In the genomic region with DNA sequence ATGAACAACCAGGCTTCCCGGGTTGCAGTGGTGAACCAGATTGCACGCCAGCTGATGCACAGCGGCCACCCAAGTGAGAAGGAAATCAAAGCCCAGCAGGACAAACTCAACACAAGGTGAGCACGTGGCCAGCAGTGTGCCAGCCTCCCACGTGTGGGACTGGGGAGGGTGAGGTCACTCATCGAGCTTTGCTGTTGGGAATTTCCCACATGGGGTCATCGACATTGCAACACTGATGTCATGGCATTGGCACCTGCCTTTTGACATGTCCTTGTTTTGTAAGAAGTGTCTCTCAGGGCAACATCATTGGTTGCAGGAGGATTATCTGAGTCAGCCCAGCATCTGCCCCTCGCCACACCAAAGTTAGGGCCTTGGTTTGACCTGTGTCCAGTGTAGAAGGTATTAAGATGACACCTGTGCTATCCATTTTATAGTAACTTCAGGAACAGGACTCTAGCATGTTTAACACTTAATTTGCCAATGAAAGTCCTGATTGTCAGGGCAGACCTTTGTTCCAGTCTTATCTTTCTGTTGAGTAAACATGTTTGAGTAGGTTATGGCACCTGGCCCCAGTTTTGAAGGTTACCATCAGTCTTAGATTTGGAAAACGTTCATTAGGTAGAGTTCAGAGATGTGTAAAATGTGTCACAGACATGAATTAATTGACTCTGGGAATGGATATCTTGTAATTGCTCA, we compare ENCODE assay signal across 9 cellular contexts.
DNase-seq lines count a peak whose midpoint lies in the region; ATAC-seq and TF ChIP-seq lines count a peak whose summit lies in the region.
"Had no signal": no experiment of that assay in that cellular context is flagged by ENCODE, and none has a peak within 500 bp of the region (broad histone marks: within the 10 kb centered on the region; RNA-seq: fewer than 3 reads in every experiment).

No MANE protein-coding gene starts in this region.

- no peaks in the 10 kb centered on the region for H4K20me1 ChIP-seq in GM23248 (ENCODE audit: insufficient read depth)

- ATAC-seq in body of pancreas (peak; percentile 95), left lung (peak; percentile 31), GM19452 (IDR thresholded peaks at IDR 0.05; ENCODE audit: unreplicated experiment) (no peak), HG02852 (IDR thresholded peaks at IDR 0.05; ENCODE audit: unreplicated experiment) (no peak)

- H3K4me3 ChIP-seq in GM23248 (no peak overlapping the region), body of pancreas (no peak overlapping the region), left lung (no peak overlapping the region)

- peaks cover 19% of the 10 kb centered on the region; the same call in 1 of the 2 replicates for H3F3A ChIP-seq in GM23248 (ENCODE audit: insufficient read depth)

- TF ChIP-seq CTCF in body of pancreas (IDR thresholded peaks at IDR 0.05) (no peak), left lung (IDR thresholded peaks at IDR 0.05) (no peak)

- no peak overlapping the region for H3K4me2 ChIP-seq in GM23248 (ENCODE audit: unreplicated experiment)

- intact Hi-C loops in body of pancreas (cut with DNase I), result no loop called here
- intact Hi-C loops in left lung (cut with DNase I), result no loop called here

- in situ Hi-C loops in GM23248 (cut with MboI), result no loop called here

- TF ChIP-seq POLR2A in body of pancreas (IDR thresholded peaks at IDR 0.05), result peak in 2 of 3 donors; percentile 37 to 41

- H3K4me1 ChIP-seq in GM23248 (ENCODE audit: insufficient read depth) (peaks cover 22% of the 10 kb centered on the region), body of pancreas (peaks cover 57% of the 10 kb centered on the region), left lung (peaks cover 13 to 42% of the 10 kb centered on the region in 2 donors)

- H3K27ac ChIP-seq in GM23248 (0 out of 2 replicates have a peak overlapping the region, but pooled peaks have one; percentile 15), body of pancreas (peak overlapping the region; percentile 68 to 88 (median 81)), left lung (peak overlapping the region; percentile 44 to 50)

- no peak overlapping the region for H3K9ac ChIP-seq in GM23248

- H3K79me2 ChIP-seq in GM23248 (ENCODE audit: insufficient read depth), result peaks cover 16% of the 10 kb centered on the region; the same call in 1 of the 2 replicates

- H3K9me3 ChIP-seq in GM23248 (ENCODE audit: low read depth), result no peaks in the 10 kb centered on the region
- no peaks in the 10 kb centered on the region for H3K9me3 ChIP-seq in body of pancreas
- no peaks in the 10 kb centered on the region for H3K9me3 ChIP-seq in left lung

- DNase-seq in A172 (ENCODE audit: low spot score), result peak; percentile 89
- DNase-seq in GM23248, result peak; percentile 79
- DNase-seq in body of pancreas, result peak; percentile 89 to 96 (median 92)
- DNase-seq in left lung, result no peak
- DNase-seq in NOMO-1 treated with DMSO at 0.1 percent for 48 hours (lab: John Stamatoyannopoulos, UW; ENCODE audit: unreplicated experiment), result no peak
- no peak for DNase-seq in NCI-H1694 treated with DMSO at 0.1 percent for 48 hours (lab: John Stamatoyannopoulos, UW)
- DNase-seq: NCI-H69 had no signal

- H3K36me3 ChIP-seq in GM23248 (ENCODE audit: low read depth), result peaks cover 74% of the 10 kb centered on the region
- H3K36me3 ChIP-seq in body of pancreas (replicated peaks in 1 of 2; ENCODE audit: insufficient read depth in 1 of 2, low read depth in 2 of 2), result peaks cover 9 to 20% of the 10 kb centered on the region in 2 donors
- peaks cover 0 to 91% of the 10 kb centered on the region in 2 donors for H3K36me3 ChIP-seq in left lung

- H2AFZ ChIP-seq in GM23248, result no peak overlapping the region

- H3K27me3 ChIP-seq in GM23248 (replicated peaks; ENCODE audit: insufficient read depth) (no peaks in the 10 kb centered on the region), body of pancreas (no peaks in the 10 kb centered on the region), left lung (no peaks in the 10 kb centered on the region)

- no peaks in the 10 kb centered on the region for H3K9me2 ChIP-seq in GM23248 (ENCODE audit: insufficient read depth)

- WGBS in GM23248 (ENCODE audit: low coverage in 1 of 2, low lambda C conversion rate in 2 of 2, missing lambda C conversion rate in 2 of 2), 2 experiments, result 61 to 65% methylated on average over 9 of the region's 9 CpGs
- WGBS in body of pancreas, 2 donors, result 20 to 21% methylated on average over 9 of the region's 9 CpGs

Comparison
In these comparisons a context has a peak if more than half of its experiments do, and no peak if none do; other contexts are left out.
1. DNase-seq: peak in A172 (single experiment), GM23248 (single experiment) and body of pancreas (4 of 4); none in left lung (0 of 2), NOMO-1 treated with DMSO at 0.1 percent for 48 hours (single experiment) and NCI-H1694 treated with DMSO at 0.1 percent for 48 hours (single experiment).
2. H3K27ac ChIP-seq: peak in every context shown above with its lines; median percentile 81 in body of pancreas; 47 in left lung; 15 in GM23248.
3. ATAC-seq: peak in body of pancreas (single experiment) and left lung (single experiment); none in GM19452 (single experiment) and HG02852 (single experiment).